In the genomic region with DNA sequence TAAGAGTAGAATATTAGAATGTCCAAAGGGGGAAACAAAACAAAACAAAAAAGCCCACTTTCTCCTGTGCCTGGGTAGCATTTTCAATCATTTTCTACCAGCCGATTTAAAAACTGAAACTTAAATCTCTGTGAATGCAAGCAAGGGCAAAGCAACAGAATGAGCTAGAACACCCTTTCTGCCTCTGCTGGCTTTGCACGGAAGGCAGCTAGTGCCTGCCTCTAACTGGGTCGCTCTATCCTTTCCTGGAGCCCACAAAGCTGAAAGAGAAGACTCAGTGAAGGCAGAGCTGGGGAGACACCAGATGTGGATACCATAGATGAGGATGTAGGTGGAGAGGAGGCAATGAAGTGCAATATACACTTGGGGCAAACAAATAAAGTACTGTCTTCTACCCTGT, we compare ENCODE assay signal across 1 cellular context.
TF ChIP-seq lines count a peak whose summit lies in the region.

No MANE protein-coding gene starts in this region.

TF ChIP-seq in A549, 52 proteins besides CTCF, POLR2A, EP300 and RAD21:
- no peak for TF ChIP-seq ZFP36 (IDR thresholded peaks at IDR 0.05; ENCODE audit: borderline replicate concordance, partially characterized antibody)
